ENCODE assay signal across 8 cellular contexts in the genomic region with DNA sequence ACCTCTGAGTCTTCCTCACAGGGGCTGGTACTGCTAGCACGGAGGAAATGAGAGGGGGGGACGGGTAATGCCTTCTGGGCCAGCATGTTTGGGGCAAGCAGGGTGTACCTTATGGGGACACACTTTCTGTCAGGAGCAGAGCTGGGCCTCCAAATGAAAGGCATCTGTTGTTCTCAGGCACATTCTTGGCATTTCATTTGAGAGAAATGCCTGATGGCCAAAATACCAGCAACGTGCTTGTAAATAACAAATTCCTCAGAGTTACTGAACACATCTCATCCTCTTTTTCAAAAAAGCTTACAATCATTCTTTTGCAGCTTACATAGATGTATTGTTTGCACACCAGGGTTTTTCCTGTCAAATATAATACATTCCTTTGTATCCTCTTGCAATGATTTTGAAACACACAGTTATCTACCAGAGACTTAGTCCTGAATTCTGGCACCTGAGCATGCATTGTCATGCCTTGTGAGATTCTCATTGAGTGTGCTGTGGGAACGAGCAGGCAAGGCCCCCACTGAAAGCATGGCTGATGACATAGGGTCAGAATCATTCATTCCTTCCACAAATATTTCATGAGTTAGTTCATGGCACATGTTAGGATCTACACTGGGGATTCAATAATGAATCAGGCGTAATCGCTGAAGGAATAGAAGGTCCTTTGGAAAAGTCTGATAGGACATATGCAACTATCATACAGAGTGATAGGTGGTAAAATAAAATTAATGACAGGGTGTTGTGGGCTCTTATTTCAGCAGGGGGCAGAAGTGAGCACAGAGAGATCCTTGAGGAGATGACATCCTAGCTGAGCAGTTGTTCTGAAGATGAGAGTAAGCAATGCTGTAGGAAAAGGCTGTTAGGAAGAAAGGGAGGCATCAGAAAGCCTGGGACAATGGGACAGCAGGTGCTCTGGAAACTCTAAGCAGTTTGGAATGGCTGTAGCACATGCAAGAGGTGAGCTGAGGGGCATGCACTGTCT.
A peak's percentile ranks its signal among the peaks of the same experiment; 100 is the strongest.
DNase-seq lines count a peak whose midpoint lies in the region; ATAC-seq and TF ChIP-seq lines count a peak whose summit lies in the region.

No MANE protein-coding gene starts in this region.

- no peaks in the 10 kb centered on the region for H3K36me3 ChIP-seq in ectodermal cell (ENCODE audit: control insufficient read depth, insufficient read depth, low read length)

- H3K27me3 ChIP-seq in ectodermal cell (ENCODE audit: control insufficient read depth, insufficient read depth, low read length, poor library complexity, severe bottlenecking): no peaks in the 10 kb centered on the region

- POLR2A ChIA-PET in RWPE1 (lab: Yijun Ruan, JAX; ENCODE audit: low non-redundant PET): no interaction called here

- peaks cover 2% of the 10 kb centered on the region for H3K36me3 Mint-ChIP-seq in neural crest cell (ENCODE audit: low read depth)

- TF ChIP-seq CTCF in LNCAP (IDR thresholded peaks at IDR 0.05) (peak; percentile 70), neural crest cell (conservative IDR thresholded peaks at IDR 0.05) (peak; percentile 62), RWPE1 (conservative IDR thresholded peaks at IDR 0.05; ENCODE audit: low read depth) (no peak)

- peaks cover 18% of the 10 kb centered on the region for H3K4me1 Mint-ChIP-seq in neural crest cell

- WGBS in ectodermal cell, 2 experiments: 74 to 75% methylated on average over 6 of the region's 6 CpGs

- H3K27ac Mint-ChIP-seq in neural crest cell (ENCODE audit: unreplicated experiment): peak overlapping the region; percentile 45

- ATAC-seq in GM18498 (IDR thresholded peaks at IDR 0.05; ENCODE audit: unreplicated experiment): no peak

- H3K4me1 ChIP-seq in ectodermal cell (ENCODE audit: control insufficient read depth, insufficient read depth, low read length): no peaks in the 10 kb centered on the region

- CTCF ChIA-PET in RWPE1 (lab: Yijun Ruan, JAX): interaction anchor here (0.6 to 0.7 kb wide), 4 partner anchors 9 to 474 kb away, joined by 3 to 6 read pairs (median 4); no protein-coding TSS in a partner anchor

- peaks cover 4% of the 10 kb centered on the region for H3K9me3 Mint-ChIP-seq in neural crest cell

- H3K27me3 Mint-ChIP-seq in neural crest cell (ENCODE audit: low read depth): no peaks in the 10 kb centered on the region

- no peak overlapping the region for H3K4me3 ChIP-seq in ectodermal cell (ENCODE audit: insufficient read depth, low read depth, low read length)

- H3K4me3 Mint-ChIP-seq in neural crest cell: no peak overlapping the region

- H3K27ac ChIP-seq in ectodermal cell (ENCODE audit: insufficient read depth, low read depth, low read length, poor library complexity, severe bottlenecking) (peak overlapping the region; percentile 9), RWPE1 (no peak overlapping the region)

- H3K9me3 ChIP-seq in ectodermal cell (ENCODE audit: control insufficient read depth, low read length): no peaks in the 10 kb centered on the region

- peak; percentile 92 for DNase-seq in GM04503 (ENCODE audit: low read depth)
- peak; percentile 23 for DNase-seq in neural crest cell (ENCODE audit: low read depth, low spot score)
- DNase-seq in RWPE1 (ENCODE audit: low spot score): no peak
- DNase-seq in NCI-H524 treated with DMSO at 0.1 percent for 48 hours (lab: John Stamatoyannopoulos, UW): no peak
- no peak for DNase-seq in dermis blood vessel endothelial cell

Comparison
In these comparisons a context has a peak if more than half of its experiments do, and no peak if none do; other contexts are left out.
1. DNase-seq: peak in GM04503 (single experiment) and neural crest cell (single experiment); none in RWPE1 (single experiment), NCI-H524 treated with DMSO at 0.1 percent for 48 hours (single experiment) and dermis blood vessel endothelial cell (single experiment).